ENCODE assay signal across 1 cellular context in genomic region chr1:151008244-151009205, GRCh38.
TF ChIP-seq lines count a peak whose summit lies in the region.

Gene PRUNE1 (plus strand): TSS chr1:151008449. CDS start chr1:151008633, 184 bp downstream.

TF ChIP-seq in GM12878, 131 proteins besides CTCF, POLR2A, EP300 and RAD21 (continued from another document):
- no peak for TF ChIP-seq ZBTB4 (CRISPR knock-in tag; IDR thresholded peaks at IDR 0.05)
- TF ChIP-seq, protein P1, sequence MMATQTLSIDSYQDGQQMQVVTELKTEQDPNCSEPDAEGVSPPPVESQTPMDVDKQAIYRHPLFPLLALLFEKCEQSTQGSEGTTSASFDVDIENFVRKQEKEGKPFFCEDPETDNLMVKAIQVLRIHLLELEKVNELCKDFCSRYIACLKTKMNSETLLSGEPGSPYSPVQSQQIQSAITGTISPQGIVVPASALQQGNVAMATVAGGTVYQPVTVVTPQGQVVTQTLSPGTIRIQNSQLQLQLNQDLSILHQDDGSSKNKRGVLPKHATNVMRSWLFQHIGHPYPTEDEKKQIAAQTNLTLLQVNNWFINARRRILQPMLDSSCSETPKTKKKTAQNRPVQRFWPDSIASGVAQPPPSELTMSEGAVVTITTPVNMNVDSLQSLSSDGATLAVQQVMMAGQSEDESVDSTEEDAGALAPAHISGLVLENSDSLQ (IDR thresholded peaks at IDR 0.05) = no peak
- TF ChIP-seq, protein P2, sequence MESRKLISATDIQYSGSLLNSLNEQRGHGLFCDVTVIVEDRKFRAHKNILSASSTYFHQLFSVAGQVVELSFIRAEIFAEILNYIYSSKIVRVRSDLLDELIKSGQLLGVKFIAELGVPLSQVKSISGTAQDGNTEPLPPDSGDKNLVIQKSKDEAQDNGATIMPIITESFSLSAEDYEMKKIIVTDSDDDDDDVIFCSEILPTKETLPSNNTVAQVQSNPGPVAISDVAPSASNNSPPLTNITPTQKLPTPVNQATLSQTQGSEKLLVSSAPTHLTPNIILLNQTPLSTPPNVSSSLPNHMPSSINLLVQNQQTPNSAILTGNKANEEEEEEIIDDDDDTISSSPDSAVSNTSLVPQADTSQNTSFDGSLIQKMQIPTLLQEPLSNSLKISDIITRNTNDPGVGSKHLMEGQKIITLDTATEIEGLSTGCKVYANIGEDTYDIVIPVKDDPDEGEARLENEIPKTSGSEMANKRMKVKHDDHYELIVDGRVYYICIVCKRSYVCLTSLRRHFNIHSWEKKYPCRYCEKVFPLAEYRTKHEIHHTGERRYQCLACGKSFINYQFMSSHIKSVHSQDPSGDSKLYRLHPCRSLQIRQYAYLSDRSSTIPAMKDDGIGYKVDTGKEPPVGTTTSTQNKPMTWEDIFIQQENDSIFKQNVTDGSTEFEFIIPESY (IDR thresholded peaks at IDR 0.05) = no peak
